Comparison of ENCODE assay signal across 31 cellular contexts in the genomic region with DNA sequence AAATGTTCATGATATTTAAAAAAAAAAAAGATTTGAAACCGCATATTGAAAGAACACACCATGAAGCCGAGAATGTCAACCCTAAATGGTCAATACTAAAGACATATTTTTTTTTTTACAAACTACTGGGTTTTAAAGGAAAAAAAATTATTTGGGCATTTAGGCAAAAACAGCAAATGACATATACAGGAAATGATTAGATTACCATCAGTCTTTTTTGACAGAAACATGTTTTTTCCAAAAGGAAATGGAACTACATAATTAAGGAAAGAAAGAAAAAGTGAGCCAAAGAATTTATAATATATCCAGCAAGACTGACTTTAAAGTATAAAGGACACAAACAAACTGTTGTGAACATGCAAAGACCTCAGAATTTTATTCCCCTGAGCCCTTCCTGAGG.
"Had no signal": no experiment of that assay in that cellular context is flagged by ENCODE, and none has a peak within 500 bp of the region (broad histone marks: within the 10 kb centered on the region; RNA-seq: fewer than 3 reads in every experiment).

No MANE protein-coding gene starts in this region.

- H3K9me3 ChIP-seq: body of pancreas, esophagus muscularis mucosa, gastrocnemius medialis, heart left ventricle had no signal

- ATAC-seq: activated CD4-positive, CD25-positive, alpha-beta regulatory T cell treated with anti-CD3 and anti-CD28 coated beads, Interleukin-2, amount 50 U/mL, for 24 hours; activated CD8-positive, alpha-beta T cell treated with anti-CD3 and anti-CD28 coated beads for 36 hours; body of pancreas; foreskin keratinocyte; gastrocnemius medialis; heart left ventricle; T-cell had no signal

- H3K36me3 Mint-ChIP-seq: activated naive CD4-positive, alpha-beta T cell treated with anti-CD3 and anti-CD28 coated beads, Interleukin-2, amount 10 ng/mL, durations not matched to agents 7 days and 5 days had no signal

- DNase-seq: activated B cell treated with CpG ODN at 0.5 μM for 24 hours; activated CD4-positive, alpha-beta T cell treated with anti-CD3 and anti-CD28 coated beads for 48 hours; activated CD4-positive, alpha-beta T cell treated with anti-CD3 and anti-CD28 coated beads, Interleukin-2, amount 50 U/mL, for 1 hour; activated CD4-positive, alpha-beta T cell treated with anti-CD3 and anti-CD28 coated beads, Interleukin-2, amount 50 U/mL, for 48 hours; activated CD8-positive, alpha-beta memory T cell treated with anti-CD3 and anti-CD28 coated beads for 24 hours; activated CD8-positive, alpha-beta T cell treated with anti-CD3 and anti-CD28 coated beads for 36 hours; activated gamma-delta T cell; activated naive CD4-positive, alpha-beta T cell; activated naive CD4-positive, alpha-beta T cell treated with anti-CD3 and anti-CD28 coated beads, Interleukin-2, amount 10 ng/mL, durations not matched to agents 7 days and 5 days; activated T-cell treated with anti-CD3 and anti-CD28 coated beads, Interleukin-2, amount 50 U/mL, for 48 hours; amniotic stem cell; aorta; body of pancreas; caudate nucleus; cortex of kidney; dorsolateral prefrontal cortex; effector memory CD4-positive, alpha-beta T cell; erythroblast; foreskin keratinocyte; gastrocnemius medialis; glutamatergic neuron; heart left ventricle; T-cell; T1000; WERI-Rb-1 had no signal

- H3K4me3 Mint-ChIP-seq: activated B cell treated with CpG ODN at 0.5 μM for 24 hours; activated CD8-positive, alpha-beta T cell treated with anti-CD3 and anti-CD28 coated beads for 36 hours; activated naive CD4-positive, alpha-beta T cell treated with anti-CD3 and anti-CD28 coated beads, Interleukin-2, amount 10 ng/mL, durations not matched to agents 7 days and 5 days; activated naive CD8-positive, alpha-beta T cell; endodermal cell; T-cell; T-helper 1 cell treated with Interleukin-12 subunit alpha and Interleukin-12 subunit beta and Interleukin-4 antibody, amounts not matched to agents 30 μg/mL and 1 μg/mL, for 36 hours; T-helper 2 cell treated with Interferon-gamma antibody and Interleukin-4, amounts not matched to agents 5 μg/mL and 100 μg/mL, for 36 hours had no signal

- H3K4me1 Mint-ChIP-seq: activated B cell treated with CpG ODN at 0.5 μM for 24 hours; activated naive CD4-positive, alpha-beta T cell treated with anti-CD3 and anti-CD28 coated beads, Interleukin-2, amount 10 ng/mL, durations not matched to agents 7 days and 5 days; endodermal cell had no signal

- H3K27ac Mint-ChIP-seq: activated B cell treated with CpG ODN at 0.5 μM for 24 hours; activated CD8-positive, alpha-beta T cell treated with anti-CD3 and anti-CD28 coated beads for 36 hours; activated naive CD4-positive, alpha-beta T cell treated with anti-CD3 and anti-CD28 coated beads, Interleukin-2, amount 10 ng/mL, durations not matched to agents 7 days and 5 days; activated naive CD8-positive, alpha-beta T cell; endodermal cell; T-cell; T-helper 1 cell treated with Interleukin-12 subunit alpha and Interleukin-12 subunit beta and Interleukin-4 antibody, amounts not matched to agents 30 μg/mL and 1 μg/mL, for 36 hours; T-helper 2 cell treated with Interferon-gamma antibody and Interleukin-4, amounts not matched to agents 5 μg/mL and 100 μg/mL, for 36 hours had no signal

- H3K27me3 Mint-ChIP-seq: activated B cell treated with CpG ODN at 0.5 μM for 24 hours had no signal

- H3K9me3 Mint-ChIP-seq: activated B cell treated with CpG ODN at 0.5 μM for 24 hours; activated CD8-positive, alpha-beta T cell treated with anti-CD3 and anti-CD28 coated beads for 36 hours; activated naive CD4-positive, alpha-beta T cell treated with anti-CD3 and anti-CD28 coated beads, Interleukin-2, amount 10 ng/mL, durations not matched to agents 7 days and 5 days; endodermal cell; T-cell; T-helper 1 cell treated with Interleukin-12 subunit alpha and Interleukin-12 subunit beta and Interleukin-4 antibody, amounts not matched to agents 30 μg/mL and 1 μg/mL, for 36 hours; T-helper 2 cell treated with Interferon-gamma antibody and Interleukin-4, amounts not matched to agents 5 μg/mL and 100 μg/mL, for 36 hours had no signal
